3 cellular contexts compared by ENCODE assay signal in genomic region chr19:42906162-42906561, GRCh38. TPM values are rescaled to one million over a fixed set of nuclear protein-coding genes. Genes with fewer than 3 reads are reported as not detected.
"Had no signal": no experiment of that assay in that cellular context is flagged by ENCODE, and none has a peak within 500 bp of the region (broad histone marks: within the 10 kb centered on the region; RNA-seq: fewer than 3 reads in every experiment).

No MANE protein-coding gene starts in this region.

RNA-seq across cellular contexts. Expression of gene PSG6, which starts 11.5 kb away (rescaled TPM):
- total RNA-seq: LHCN-M2, MCF 10A, NCI-H460 had no signal

RNA-seq across cellular contexts. Expression of gene PSG1, which starts 26.6 kb away (rescaled TPM):
- total RNA-seq: MCF 10A, NCI-H460 had no signal

RNA-seq across cellular contexts. Expression of gene PSG7, which starts 30.8 kb away (rescaled TPM):
- total RNA-seq: LHCN-M2, MCF 10A, NCI-H460 had no signal
